Comparison of ENCODE assay signal across 20 cellular contexts in the genomic region with DNA sequence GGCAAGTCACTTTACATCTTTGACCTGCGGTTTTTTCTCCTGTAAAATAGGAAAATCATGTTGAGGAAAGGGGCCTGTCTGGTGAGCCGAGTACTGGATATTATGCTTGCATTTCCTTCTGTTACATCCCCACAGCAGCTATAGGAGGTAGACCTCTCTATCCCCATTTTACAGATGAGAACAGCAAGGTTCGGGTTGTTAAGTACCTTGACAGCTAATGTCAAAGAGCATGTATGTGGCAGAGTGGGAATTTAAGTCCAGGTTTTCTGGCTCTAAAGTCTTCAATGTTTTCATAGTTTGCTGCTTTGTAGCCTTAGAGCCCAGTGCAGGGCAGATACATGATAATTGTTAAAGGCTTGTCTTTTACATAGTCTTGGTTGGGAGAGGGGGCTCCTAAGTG. TPM values are rescaled to one million over a fixed set of nuclear protein-coding genes. Genes with fewer than 3 reads are reported as not detected.
DNase-seq lines count a peak whose midpoint lies in the region; ATAC-seq, FAIRE-seq and TF ChIP-seq lines count a peak whose summit lies in the region.
"Had no signal": no experiment of that assay in that cellular context is flagged by ENCODE, and none has a peak within 500 bp of the region (broad histone marks: within the 10 kb centered on the region; RNA-seq: fewer than 3 reads in every experiment).

No MANE protein-coding gene starts in this region.

- CTCF ChIA-PET in HepG2 (lab: Yijun Ruan, JAX; ENCODE audit: low intra/inter-chr PET ratio, low total read pairs) = no interaction called here

- no peaks in the 10 kb centered on the region; a peak in 1 of 5 replicates for H3K27me3 ChIP-seq in HepG2 (ENCODE audit: control insufficient read depth in 1 of 2, insufficient read depth in 2 of 2, low read length in 2 of 2)
- H3K27me3 ChIP-seq in right lobe of liver = no peaks in the 10 kb centered on the region
- no peaks in the 10 kb centered on the region for H3K27me3 ChIP-seq in SU-DHL-6 (ENCODE audit: low read length)
- no peaks in the 10 kb centered on the region for H3K27me3 ChIP-seq in dorsolateral prefrontal cortex

- POLR2A ChIA-PET in HepG2 (lab: Yijun Ruan, JAX) = interaction anchor here (1.0 to 1.2 kb wide), 2 partner anchors 22 to 26 kb away, joined by 3 to 4 read pairs; a partner anchor contains a TSS

- peaks cover 3% of the 10 kb centered on the region for H3K79me2 ChIP-seq in HepG2 (ENCODE audit: insufficient read depth, low read length)
- peaks cover 67% of the 10 kb centered on the region for H3K79me2 ChIP-seq in SU-DHL-6 (ENCODE audit: insufficient read depth, low read length)

- H3K4me2 ChIP-seq in HepG2 (ENCODE audit: low read depth, low read length) (no peak overlapping the region), SU-DHL-6 (ENCODE audit: low read depth, low read length, poor library complexity, severe bottlenecking) (peak overlapping the region; percentile 92)

- H3K9ac ChIP-seq in HepG2 (ENCODE audit: insufficient read depth, low read depth, low read length) (no peak overlapping the region), SU-DHL-6 (ENCODE audit: low read length) (peak overlapping the region; percentile 94)
- H3K9ac ChIP-seq: GM23248 had no signal

- no peaks in the 10 kb centered on the region; a peak in 2 of 5 replicates for H3K36me3 ChIP-seq in HepG2 (replicated peaks in 1 of 2; ENCODE audit: control insufficient read depth in 1 of 2, insufficient read depth in 2 of 2, low read length in 2 of 2)
- no peaks in the 10 kb centered on the region for H3K36me3 ChIP-seq in right lobe of liver
- H3K36me3 ChIP-seq in SU-DHL-6 (ENCODE audit: low read length) = 0 out of 2 replicates have a peak, but pooled peaks cover 4% of the 10 kb centered on the region

- intact Hi-C loops in HepG2 (cut with micrococcal nuclease; ENCODE audit: unreplicated experiment) (loop anchor here (5.0 kb wide), 1 partner anchor 127 kb away; no protein-coding TSS in a partner anchor), right lobe of liver (cut with DNase I) (no loop called here), dorsolateral prefrontal cortex (cut with DNase I) (no loop called here)

- H3K4me3 ChIP-seq in HepG2 (replicated peaks in 1 of 3; ENCODE audit: insufficient read depth in 1 of 3, low read depth in 2 of 3, low read length in 3 of 3) (no peak overlapping the region), right lobe of liver (no peak overlapping the region), SU-DHL-6 (ENCODE audit: insufficient read depth, low read length, poor library complexity, severe bottlenecking) (no peak overlapping the region), dorsolateral prefrontal cortex (peak overlapping the region in 14 of 59 donors; percentile 59 to 83 (median 81))
- H3K4me3 ChIP-seq: GM23248, thoracic aorta had no signal

- no peak overlapping the region for H3K27ac ChIP-seq in HepG2 (ENCODE audit: extremely low read length, insufficient read depth, low read length)
- no peak overlapping the region for H3K27ac ChIP-seq in right lobe of liver
- H3K27ac ChIP-seq in SU-DHL-6 (ENCODE audit: low read depth, low read length) = peak overlapping the region; percentile 75
- peak overlapping the region in 41 of 59 donors; percentile 2 to 96 (median 91) for H3K27ac ChIP-seq in dorsolateral prefrontal cortex
- H3K27ac ChIP-seq in temporal lobe (ENCODE audit: low read depth, low read length) = peak overlapping the region; percentile 63
- H3K27ac ChIP-seq: GM23248, thoracic aorta had no signal

- H3K9me2 ChIP-seq in SU-DHL-6 (replicated peaks; ENCODE audit: insufficient read depth, low read length) = no peaks in the 10 kb centered on the region

- H3F3A ChIP-seq in SU-DHL-6 (ENCODE audit: insufficient read depth) = peaks cover 35% of the 10 kb centered on the region

- no TSS peak for BruUV-seq in HepG2 (replicated peaks; lab: Mats Ljungman, UMichigan)

- no peak for TF ChIP-seq CTCF in HepG2 (CRISPR knock-in tag; IDR thresholded peaks at IDR 0.05)
- TF ChIP-seq CTCF in right lobe of liver (IDR thresholded peaks at IDR 0.05) = no peak
- TF ChIP-seq CTCF in SU-DHL-6 (IDR thresholded peaks at IDR 0.05; ENCODE audit: insufficient read depth, low read length, poor library complexity, severe bottlenecking) = no peak
- no peak for TF ChIP-seq CTCF in dorsolateral prefrontal cortex (IDR thresholded peaks at IDR 0.05 in 54 of 56, conservative IDR thresholded peaks at IDR 0.05 in 2 of 56; ENCODE audit: low read depth in 1 of 56, partially characterized antibody in 56 of 56)

- FAIRE-seq in HepG2 (lab: Jason Lieb, UNC) = no peak

- TF ChIP-seq POLR2A in HepG2 (IDR thresholded peaks at IDR 0.05; ENCODE audit: insufficient read depth in 1 of 2, low read depth in 2 of 2, low read length in 2 of 2) (no peak), right lobe of liver (IDR thresholded peaks at IDR 0.05) (no peak)

- no peak for TF ChIP-seq RAD21 in HepG2 (CRISPR knock-in tag; IDR thresholded peaks at IDR 0.05)

- peaks cover 42% of the 10 kb centered on the region for H3K4me1 ChIP-seq in HepG2 (ENCODE audit: insufficient read depth, low read length)
- peaks cover 0 to 11% (median 0%) of the 10 kb centered on the region in 4 donors for H3K4me1 ChIP-seq in right lobe of liver

- H3K9me3 ChIP-seq in HepG2 (ENCODE audit: low read length) (no peaks in the 10 kb centered on the region), right lobe of liver (no peaks in the 10 kb centered on the region), SU-DHL-6 (ENCODE audit: insufficient read depth, low read length) (no peaks in the 10 kb centered on the region)
- H3K9me3 ChIP-seq: thoracic aorta had no signal

- 77% methylated on average over 3 of the region's 3 CpGs for WGBS in HepG2 (ENCODE audit: low lambda C conversion rate)
- WGBS in right lobe of liver (ENCODE audit: insufficient coverage, low coverage, low lambda C conversion rate, missing lambda C conversion rate) = 50% methylated on average over 2 of the region's 3 CpGs

- in situ Hi-C loops in HepG2 (cut with HindIII; ENCODE audit: extremely low pct_ligation_motif_present, low pct_unique_long_range_greater_than_20kb) = no loop called here

- TF ChIP-seq EP300 in HepG2 (IDR thresholded peaks at IDR 0.05; ENCODE audit: low read depth in 2 of 2, low read length in 2 of 2) (no peak), HepG2 (CRISPR knock-in tag; IDR thresholded peaks at IDR 0.05; ENCODE audit: borderline replicate concordance) (no peak)

- DNase-seq in HepG2 (ENCODE audit: low spot score) (no peak), right lobe of liver (no peak), dorsolateral prefrontal cortex (no peak), DMS 273 (lab: John Stamatoyannopoulos, UW; ENCODE audit: unreplicated experiment) (no peak), amygdala (lab: John Stamatoyannopoulos, UW) (no peak)
- DNase-seq: DMS 273 treated with DMSO at 0.1 percent for 48 hours, KBM-7, NCI-H1105, NCI-H2107, NCI-H526, occipital lobe, PC-3 had no signal

- no peaks in the 10 kb centered on the region for H4K20me1 ChIP-seq in HepG2 (ENCODE audit: insufficient read depth, low read length)
- H4K20me1 ChIP-seq in SU-DHL-6 (ENCODE audit: low read depth, low read length) = no peaks in the 10 kb centered on the region

- no peak overlapping the region for H2AFZ ChIP-seq in HepG2 (ENCODE audit: low read length)
- H2AFZ ChIP-seq in SU-DHL-6 (ENCODE audit: low read depth, low read length, severe bottlenecking) = no peak overlapping the region
- H2AFZ ChIP-seq: GM23248 had no signal

- ATAC-seq in HepG2 (no peak), right lobe of liver (no peak), GM19467 (IDR thresholded peaks at IDR 0.05; ENCODE audit: unreplicated experiment) (no peak)
- ATAC-seq: PC-3, sciatic nerve had no signal

RNA-seq across cellular contexts. Expression of a gene that starts 2.8 kb away (rescaled TPM):
- 2.9 and 3.7 TPM in 2 replicates for total RNA-seq in HepG2 (2016; rRNA removed; fragmentation: Illumina TruSeq; extraction: Trizol)
- 0.71 and 1.0 TPM in 2 replicates for total RNA-seq in HepG2 (2016; cell fraction: cytosol; rRNA removed; fragmentation: Illumina TruSeq; extraction: Trizol; ENCODE audit: low read depth)
- 2.6 and 3.8 TPM in 2 replicates for total RNA-seq in HepG2 (2016; cell fraction: insoluble cytoplasmic fraction; rRNA removed; fragmentation: Illumina TruSeq; extraction: Trizol)
- total RNA-seq in HepG2 (2016; cell fraction: membrane; rRNA removed; fragmentation: Illumina TruSeq; extraction: Trizol) = 3.2 and 3.4 TPM in 2 replicates
- total RNA-seq in HepG2 (2016; cell fraction: nucleus; rRNA removed; fragmentation: Illumina TruSeq; extraction: Trizol) = 3.6 and 4.0 TPM in 2 replicates
- polyA plus RNA-seq in HepG2 (2011; rRNA removed) = 7.8 and 9.0 TPM in 2 replicates
- polyA plus RNA-seq in HepG2 (2011; cell fraction: cytosol; rRNA removed) = 4.0 and 6.0 TPM in 2 replicates
- polyA plus RNA-seq in HepG2 (2011; cell fraction: nucleus; rRNA removed) = 4.3 and 5.1 TPM in 2 replicates
- polyA plus RNA-seq in HepG2 (2012) = 2.8 and 3.7 TPM in 2 replicates
- polyA plus RNA-seq in HepG2 (2016; cell fraction: cytosol; fragmentation: Illumina TruSeq; extraction: Trizol; ENCODE audit: low read depth) = 0.76 and 0.84 TPM in 2 replicates
- polyA plus RNA-seq in HepG2 (2016; cell fraction: insoluble cytoplasmic fraction; fragmentation: Illumina TruSeq; extraction: Trizol; ENCODE audit: low read depth) = 3.6 and 4.6 TPM in 2 replicates
- polyA plus RNA-seq in HepG2 (2016; cell fraction: membrane; fragmentation: Illumina TruSeq; extraction: Trizol; ENCODE audit: low read depth) = 3.8 and 4.7 TPM in 2 replicates
- 6.2 and 8.2 TPM in 2 replicates for polyA plus RNA-seq in HepG2 (2016; cell fraction: nucleus; fragmentation: Illumina TruSeq; extraction: Trizol; ENCODE audit: insufficient read depth, low read depth)
- polyA minus RNA-seq in HepG2 (2011; rRNA and poly(A)+ RNA removed; ENCODE audit: low replicate concordance) = 17.9 and 29.5 TPM in 2 replicates
- polyA minus RNA-seq in HepG2 (2011; cell fraction: cytosol; rRNA and poly(A)+ RNA removed) = 4.1 and 4.8 TPM in 2 replicates
- 4.6 and 8.5 TPM in 2 replicates for polyA minus RNA-seq in HepG2 (2011; cell fraction: nucleus; rRNA and poly(A)+ RNA removed)
- total RNA-seq in right lobe of liver = 1 to 10 TPM; 3.4 to 6.5 (median 5.2) TPM
- 100 to 1,000 TPM in 4 of 120 experiments, 10 to 100 TPM in 116; 27.5 to 122 (median 66.9) TPM for total RNA-seq in dorsolateral prefrontal cortex
- total RNA-seq in temporal lobe = 17.9 TPM

RNA-seq across cellular contexts. Expression of a gene that starts 26.4 kb away (rescaled TPM):
- total RNA-seq in HepG2 (2016; rRNA removed; fragmentation: Illumina TruSeq; extraction: Trizol) (158 and 215 TPM in 2 replicates), right lobe of liver (100 to 1,000 TPM in 2 of 6 experiments, 10 to 100 TPM in 4; 31.0 to 155 (median 49.1) TPM), dorsolateral prefrontal cortex (100 to 1,000 TPM in 2 of 120 experiments, 10 to 100 TPM in 118; 40.7 to 117 (median 67.2) TPM), temporal lobe (84.8 TPM)
- total RNA-seq in HepG2 (2016; cell fraction: cytosol; rRNA removed; fragmentation: Illumina TruSeq; extraction: Trizol; ENCODE audit: low read depth) = 46.6 and 55.3 TPM in 2 replicates
- total RNA-seq in HepG2 (2016; cell fraction: insoluble cytoplasmic fraction; rRNA removed; fragmentation: Illumina TruSeq; extraction: Trizol) = 159 and 225 TPM in 2 replicates
- 93.6 and 101 TPM in 2 replicates for total RNA-seq in HepG2 (2016; cell fraction: membrane; rRNA removed; fragmentation: Illumina TruSeq; extraction: Trizol)
- total RNA-seq in HepG2 (2016; cell fraction: nucleus; rRNA removed; fragmentation: Illumina TruSeq; extraction: Trizol) = 67.3 and 67.5 TPM in 2 replicates
- polyA plus RNA-seq in HepG2 (2011; rRNA removed) = 85.3 and 108 TPM in 2 replicates
- polyA plus RNA-seq in HepG2 (2011; cell fraction: cytosol; rRNA removed) = 86.2 and 105 TPM in 2 replicates
- 27.9 and 32.8 TPM in 2 replicates for polyA plus RNA-seq in HepG2 (2011; cell fraction: nucleus; rRNA removed)
- 76.7 and 118 TPM in 2 replicates for polyA plus RNA-seq in HepG2 (2012)
- polyA plus RNA-seq in HepG2 (2016; cell fraction: cytosol; fragmentation: Illumina TruSeq; extraction: Trizol; ENCODE audit: low read depth) = 39.8 and 53.2 TPM in 2 replicates
- 253 and 272 TPM in 2 replicates for polyA plus RNA-seq in HepG2 (2016; cell fraction: insoluble cytoplasmic fraction; fragmentation: Illumina TruSeq; extraction: Trizol; ENCODE audit: low read depth)
- 85.8 and 96.0 TPM in 2 replicates for polyA plus RNA-seq in HepG2 (2016; cell fraction: membrane; fragmentation: Illumina TruSeq; extraction: Trizol; ENCODE audit: low read depth)
- 105 and 112 TPM in 2 replicates for polyA plus RNA-seq in HepG2 (2016; cell fraction: nucleus; fragmentation: Illumina TruSeq; extraction: Trizol; ENCODE audit: insufficient read depth, low read depth)
- 15.1 and 22.4 TPM in 2 replicates for polyA minus RNA-seq in HepG2 (2011; rRNA and poly(A)+ RNA removed; ENCODE audit: low replicate concordance)
- polyA minus RNA-seq in HepG2 (2011; cell fraction: cytosol; rRNA and poly(A)+ RNA removed) = 30.9 and 42.0 TPM in 2 replicates
- polyA minus RNA-seq in HepG2 (2011; cell fraction: nucleus; rRNA and poly(A)+ RNA removed) = 35.5 and 40.2 TPM in 2 replicates

RNA-seq across cellular contexts. Expression of a gene that starts 43.7 kb away (rescaled TPM):
- total RNA-seq in HepG2 (2016; rRNA removed; fragmentation: Illumina TruSeq; extraction: Trizol) (not detected in 2 replicates), right lobe of liver (not detected), dorsolateral prefrontal cortex (not detected), temporal lobe (not detected)
- not detected in 2 replicates for total RNA-seq in HepG2 (2016; cell fraction: cytosol; rRNA removed; fragmentation: Illumina TruSeq; extraction: Trizol; ENCODE audit: low read depth)
- total RNA-seq in HepG2 (2016; cell fraction: insoluble cytoplasmic fraction; rRNA removed; fragmentation: Illumina TruSeq; extraction: Trizol) = not detected in 2 replicates
- total RNA-seq in HepG2 (2016; cell fraction: membrane; rRNA removed; fragmentation: Illumina TruSeq; extraction: Trizol) = not detected in 2 replicates
- total RNA-seq in HepG2 (2016; cell fraction: nucleus; rRNA removed; fragmentation: Illumina TruSeq; extraction: Trizol) = not detected in 2 replicates
- not detected in 2 replicates for polyA plus RNA-seq in HepG2 (2011; rRNA removed)
- polyA plus RNA-seq in HepG2 (2011; cell fraction: cytosol; rRNA removed) = not detected in 2 replicates
- polyA plus RNA-seq in HepG2 (2011; cell fraction: nucleus; rRNA removed) = not detected in 2 replicates
- not detected in 2 replicates for polyA plus RNA-seq in HepG2 (2012)
- not detected in 2 replicates for polyA plus RNA-seq in HepG2 (2016; cell fraction: cytosol; fragmentation: Illumina TruSeq; extraction: Trizol; ENCODE audit: low read depth)
- not detected in 2 replicates for polyA plus RNA-seq in HepG2 (2016; cell fraction: insoluble cytoplasmic fraction; fragmentation: Illumina TruSeq; extraction: Trizol; ENCODE audit: low read depth)
- not detected in 2 replicates for polyA plus RNA-seq in HepG2 (2016; cell fraction: membrane; fragmentation: Illumina TruSeq; extraction: Trizol; ENCODE audit: low read depth)
- not detected in 2 replicates for polyA plus RNA-seq in HepG2 (2016; cell fraction: nucleus; fragmentation: Illumina TruSeq; extraction: Trizol; ENCODE audit: insufficient read depth, low read depth)
- not detected in 2 replicates for polyA minus RNA-seq in HepG2 (2011; rRNA and poly(A)+ RNA removed; ENCODE audit: low replicate concordance)
- not detected in 2 replicates for polyA minus RNA-seq in HepG2 (2011; cell fraction: cytosol; rRNA and poly(A)+ RNA removed)
- polyA minus RNA-seq in HepG2 (2011; cell fraction: nucleus; rRNA and poly(A)+ RNA removed) = not detected in 2 replicates
- total RNA-seq: epithelial cell of proximal tubule, GM23248, mononuclear cell, occipital lobe, PC-3, sciatic nerve, thoracic aorta had no signal
- polyA plus RNA-seq: GM23248 had no signal

Comparison
In these comparisons a context has a peak if more than half of its experiments do, and no peak if none do; other contexts are left out.
1. H3K27ac ChIP-seq: peak in SU-DHL-6 (single experiment), dorsolateral prefrontal cortex (41 of 59) and temporal lobe (single experiment); none in HepG2 (single experiment) and right lobe of liver (0 of 3).